In genomic region chr11:121723261-121723741, GRCh38 we compare ENCODE assay signal across 8 cellular contexts.
DNase-seq lines count a peak whose midpoint lies in the region; ATAC-seq and TF ChIP-seq lines count a peak whose summit lies in the region.

No MANE protein-coding gene starts in this region.

- DNase-seq in HFFc6 (no peak), choroid plexus epithelial cell (ENCODE audit: low read depth) (peak; percentile 69), kidney epithelial cell (ENCODE audit: low read depth) (no peak), smooth muscle cell of the brain vasculature (ENCODE audit: low read depth, low spot score) (peak; percentile 24), UCSD-AML1 (lab: John Stamatoyannopoulos, UW; ENCODE audit: unreplicated experiment) (no peak)
- DNase-seq in activated naive CD8-positive, alpha-beta T cell treated with anti-CD3 and anti-CD28 coated beads, Interleukin-2, amount 50 U/mL, for 24 hours: no peak
- no peak for DNase-seq in activated naive CD4-positive, alpha-beta T cell treated with anti-CD3 and anti-CD28 coated beads, Interleukin-2, amount 50 U/mL, for 72 hours (ENCODE audit: low spot score in 2 of 2)

- no peaks in the 10 kb centered on the region for H3K36me3 Mint-ChIP-seq in HFFc6 (ENCODE audit: low read depth)
- H3K36me3 Mint-ChIP-seq in activated naive CD8-positive, alpha-beta T cell treated with anti-CD3 and anti-CD28 coated beads, Interleukin-2, amount 50 U/mL, for 24 hours (ENCODE audit: low read depth): no peaks in the 10 kb centered on the region
- H3K36me3 Mint-ChIP-seq in activated naive CD4-positive, alpha-beta T cell treated with anti-CD3 and anti-CD28 coated beads, Interleukin-2, amount 50 U/mL, for 72 hours: peaks cover 0 to 9% of the 10 kb centered on the region in 2 donors

- no peak for TF ChIP-seq CTCF in HFFc6 (IDR thresholded peaks at IDR 0.05)
- no peak for TF ChIP-seq CTCF in choroid plexus epithelial cell (conservative IDR thresholded peaks at IDR 0.05; ENCODE audit: low read depth, low read length)
- TF ChIP-seq CTCF in kidney epithelial cell (IDR thresholded peaks at IDR 0.05; ENCODE audit: insufficient read depth, low read length, poor library complexity, severe bottlenecking): no peak

- peak overlapping the region; percentile 59 for H3K4me3 ChIP-seq in choroid plexus epithelial cell (ENCODE audit: low read depth, low read length)
- peak overlapping the region; percentile 43 for H3K4me3 ChIP-seq in kidney epithelial cell (ENCODE audit: low read depth, low read length)

- no peaks in the 10 kb centered on the region for H3K27me3 ChIP-seq in kidney epithelial cell (ENCODE audit: control insufficient read depth, insufficient read depth, low read length)

- H3K4me1 Mint-ChIP-seq in HFFc6 (ENCODE audit: low read depth): peaks cover 16% of the 10 kb centered on the region
- H3K4me1 Mint-ChIP-seq in activated naive CD8-positive, alpha-beta T cell treated with anti-CD3 and anti-CD28 coated beads, Interleukin-2, amount 50 U/mL, for 24 hours: peaks cover 2% of the 10 kb centered on the region

- no peaks in the 10 kb centered on the region for H3K9me3 Mint-ChIP-seq in HFFc6
- H3K9me3 Mint-ChIP-seq in activated naive CD8-positive, alpha-beta T cell treated with anti-CD3 and anti-CD28 coated beads, Interleukin-2, amount 50 U/mL, for 24 hours: peaks cover 4% of the 10 kb centered on the region
- H3K9me3 Mint-ChIP-seq in activated naive CD4-positive, alpha-beta T cell treated with anti-CD3 and anti-CD28 coated beads, Interleukin-2, amount 50 U/mL, for 72 hours: peaks cover 4 to 9% of the 10 kb centered on the region in 2 donors

- no peak for ATAC-seq in activated naive CD8-positive, alpha-beta T cell treated with anti-CD3 and anti-CD28 coated beads, Interleukin-2, amount 50 U/mL, for 24 hours
- ATAC-seq in activated CD4-positive, CD25-positive, alpha-beta regulatory T cell treated with anti-CD3 and anti-CD28 coated beads, Interleukin-2, amount 50 U/mL, for 24 hours: no peak
- no peak for ATAC-seq in activated naive CD4-positive, alpha-beta T cell treated with anti-CD3 and anti-CD28 coated beads, Interleukin-2, amount 50 U/mL, for 72 hours

- H3K4me3 Mint-ChIP-seq in HFFc6: peak overlapping the region; percentile 86
- no peak overlapping the region for H3K4me3 Mint-ChIP-seq in activated naive CD8-positive, alpha-beta T cell treated with anti-CD3 and anti-CD28 coated beads, Interleukin-2, amount 50 U/mL, for 24 hours

- H3K36me3 ChIP-seq in kidney epithelial cell (ENCODE audit: control insufficient read depth, insufficient read depth, low read length): no peaks in the 10 kb centered on the region

- H3K27ac Mint-ChIP-seq in HFFc6: peak overlapping the region; percentile 52
- H3K27ac Mint-ChIP-seq in activated naive CD8-positive, alpha-beta T cell treated with anti-CD3 and anti-CD28 coated beads, Interleukin-2, amount 50 U/mL, for 24 hours: no peak overlapping the region
- no peak overlapping the region for H3K27ac Mint-ChIP-seq in activated naive CD4-positive, alpha-beta T cell treated with anti-CD3 and anti-CD28 coated beads, Interleukin-2, amount 50 U/mL, for 72 hours

- H3K27me3 Mint-ChIP-seq in HFFc6 (ENCODE audit: insufficient read depth): no peaks in the 10 kb centered on the region; the same call in 1 of the 2 replicates
- peaks cover 24% of the 10 kb centered on the region for H3K27me3 Mint-ChIP-seq in activated naive CD8-positive, alpha-beta T cell treated with anti-CD3 and anti-CD28 coated beads, Interleukin-2, amount 50 U/mL, for 24 hours

Comparison
In these comparisons a context has a peak if more than half of its experiments do, and no peak if none do; other contexts are left out.
1. DNase-seq: peak in choroid plexus epithelial cell (single experiment) and smooth muscle cell of the brain vasculature (single experiment); none in HFFc6 (single experiment), kidney epithelial cell (single experiment), activated naive CD8-positive, alpha-beta T cell treated with anti-CD3 and anti-CD28 coated beads, Interleukin-2, amount 50 U/mL, for 24 hours (single experiment), activated naive CD4-positive, alpha-beta T cell treated with anti-CD3 and anti-CD28 coated beads, Interleukin-2, amount 50 U/mL, for 72 hours (0 of 2) and UCSD-AML1 (single experiment).